9 cellular contexts compared by ENCODE assay signal in genomic region chr2:24382363-24383021, GRCh38. TPM values are rescaled to one million over a fixed set of nuclear protein-coding genes. Genes with fewer than 3 reads are reported as not detected.
DNase-seq lines count a peak whose midpoint lies in the region; ATAC-seq, FAIRE-seq and TF ChIP-seq lines count a peak whose summit lies in the region.
"Had no signal": no experiment of that assay in that cellular context is flagged by ENCODE, and none has a peak within 500 bp of the region (broad histone marks: within the 10 kb centered on the region; RNA-seq: fewer than 3 reads in every experiment).

No MANE protein-coding gene starts in this region.

- no peaks in the 10 kb centered on the region for H3K9me2 ChIP-seq in hepatocyte (replicated peaks; ENCODE audit: insufficient read depth)

- H3K4me3 ChIP-seq in ascending aorta = no peak overlapping the region
- H3K4me3 ChIP-seq in hepatocyte = no peak overlapping the region
- H3K4me3 ChIP-seq in small intestine (ENCODE audit: low read depth in 1 of 2, low read length in 2 of 2) = no peak overlapping the region

- H3K36me3 ChIP-seq in ascending aorta (no peaks in the 10 kb centered on the region), hepatocyte (replicated peaks; ENCODE audit: insufficient read depth, low read depth) (no peaks in the 10 kb centered on the region), small intestine (ENCODE audit: control insufficient read depth in 2 of 2, insufficient read depth in 2 of 2, low read length in 2 of 2) (no peaks in the 10 kb centered on the region)

- WGBS in hepatocyte (ENCODE audit: low lambda C conversion rate, missing lambda C conversion rate) = 30% methylated on average over 10 of the region's 10 CpGs
- 23 to 31% (median 24%) methylated on average over 10 of the region's 10 CpGs for WGBS in small intestine, 3 donors

- no peaks in the 10 kb centered on the region for H4K20me1 ChIP-seq in hepatocyte (ENCODE audit: insufficient read depth, poor library complexity, severe bottlenecking)

- H3K4me2 ChIP-seq in hepatocyte = no peak overlapping the region

- DNase-seq in AG08396 (ENCODE audit: low spot score) (peak; percentile 71), GM19239 (ENCODE audit: insufficient read length, low spot score) (no peak), NCI-H128 (lab: John Stamatoyannopoulos, UW; ENCODE audit: unreplicated experiment) (peak; percentile 16), T-helper 1 cell (peak in 4 of 5 donors; percentile 33 to 57 (median 42)), ascending aorta (ENCODE audit: low spot score in 2 of 2) (peak in 1 of 2 donors; percentile 73), hepatocyte (ENCODE audit: low spot score) (peak; percentile 83), small intestine (peak; percentile 68)

- FAIRE-seq in GM19239 (lab: Jason Lieb, UNC) = peak; percentile 91
- no peak for FAIRE-seq in small intestine (lab: Jason Lieb, UNC)
- FAIRE-seq: GM18507 had no signal

- TF ChIP-seq CTCF in ascending aorta (IDR thresholded peaks at IDR 0.05) (peak; percentile 55 to 91 (median 88)), hepatocyte (IDR thresholded peaks at IDR 0.05; ENCODE audit: poor library complexity) (peak; percentile 90)

- H3K27ac ChIP-seq in ascending aorta (no peak overlapping the region), hepatocyte (no peak overlapping the region), small intestine (ENCODE audit: low read depth in 1 of 2, low read length in 1 of 2) (no peak overlapping the region)

- H3K9me3 ChIP-seq in ascending aorta (no peaks in the 10 kb centered on the region), hepatocyte (ENCODE audit: low read depth) (no peaks in the 10 kb centered on the region), small intestine (ENCODE audit: control insufficient read depth, low read depth) (no peaks in the 10 kb centered on the region)

- H3K4me1 ChIP-seq in ascending aorta (no peaks in the 10 kb centered on the region), hepatocyte (ENCODE audit: insufficient read depth) (peaks cover 8% of the 10 kb centered on the region), small intestine (ENCODE audit: control insufficient read depth in 2 of 2, insufficient read depth in 1 of 2, low read depth in 1 of 2, low read length in 1 of 2) (no peaks in the 10 kb centered on the region)

- intact Hi-C loops in ascending aorta (cut with DNase I) = loop anchor here (2.0 to 5.0 kb wide), 2 partner anchors 80 to 154 kb away; no protein-coding TSS in a partner anchor

- H3K27me3 ChIP-seq in ascending aorta (no peaks in the 10 kb centered on the region), hepatocyte (no peaks in the 10 kb centered on the region), small intestine (ENCODE audit: control insufficient read depth in 2 of 2, insufficient read depth in 2 of 2, low read length in 2 of 2) (no peaks in the 10 kb centered on the region)

- H3K79me2 ChIP-seq in hepatocyte = no peaks in the 10 kb centered on the region

- no peak for ATAC-seq in HG03565 (IDR thresholded peaks at IDR 0.05; ENCODE audit: unreplicated experiment)

- no peak overlapping the region for H2AFZ ChIP-seq in hepatocyte

RNA-seq across cellular contexts. Expression of gene ITSN2, which starts 22.2 kb away (rescaled TPM):
- total RNA-seq in ascending aorta (70.0 TPM), hepatocyte (24.5 and 34.4 TPM in 2 replicates)
- polyA plus RNA-seq in hepatocyte (20.3 and 29.4 TPM in 2 replicates), small intestine (10 to 100 TPM; 16.3 to 37.1 (median 23.0) TPM)
